In the genomic region with DNA sequence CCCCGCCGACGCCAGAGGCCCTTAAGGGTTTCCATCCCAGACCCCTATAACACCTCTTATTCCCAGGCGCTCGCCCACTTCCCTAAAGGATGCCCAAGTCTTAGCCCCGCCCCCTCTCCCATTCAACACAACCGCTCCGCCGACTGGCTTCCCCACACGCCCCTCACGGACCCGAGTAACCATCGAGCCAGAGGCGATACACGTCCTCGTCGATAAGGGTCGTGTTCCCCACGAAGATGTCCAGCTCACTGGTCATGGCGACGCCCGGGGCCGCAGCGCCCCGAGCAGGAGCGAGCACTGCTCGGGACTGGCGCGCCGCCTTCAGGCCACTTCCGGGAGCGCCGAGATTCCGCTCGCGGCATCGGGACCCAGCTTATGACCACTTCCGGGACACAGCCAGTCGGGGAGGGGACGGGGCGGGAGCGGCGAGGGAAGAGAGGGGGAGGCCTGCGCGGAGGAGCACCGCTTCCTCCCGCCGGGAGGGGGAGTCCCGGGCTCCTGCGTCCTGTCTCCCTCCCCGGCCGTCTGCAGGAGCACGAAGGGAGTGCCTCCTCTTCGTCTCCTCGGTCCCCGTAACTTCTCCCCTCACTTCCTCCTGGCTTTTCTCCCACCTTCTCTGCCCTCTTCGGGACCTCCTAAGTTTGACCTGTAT, we compare ENCODE assay signal across 8 cellular contexts. TPM values are rescaled to one million over a fixed set of nuclear protein-coding genes. Genes with fewer than 3 reads are reported as not detected.
A peak's percentile ranks its signal among the peaks of the same experiment; 100 is the strongest.
DNase-seq lines count a peak whose midpoint lies in the region; ATAC-seq, FAIRE-seq and TF ChIP-seq lines count a peak whose summit lies in the region.

A gene (minus strand): TSS at position 309 of the 652 bp plus-strand sequence. CDS start 53 bp downstream, at position 256.

- TF ChIP-seq POLR2A in IMR-90 (IDR thresholded peaks at IDR 0.05; ENCODE audit: low read depth, low read length) = peak; percentile 65
- peak; percentile 99 for TF ChIP-seq POLR2A in endothelial cell of umbilical vein (IDR thresholded peaks at IDR 0.05; ENCODE audit: low read depth, low read length)

- H3K18ac ChIP-seq in IMR-90 (ENCODE audit: low read depth, low read length) = peak within 1 kb of the TSS; percentile 70

- H3K4ac ChIP-seq in IMR-90 (ENCODE audit: low read depth, low read length) = peak within 1 kb of the TSS; percentile 98

- peak within 1 kb of the TSS; percentile 99 for H2AFZ ChIP-seq in IMR-90 (replicated peaks; ENCODE audit: low read length, poor library complexity)
- H2AFZ ChIP-seq in OCI-LY3 (ENCODE audit: low read depth, low read length) = peak within 1 kb of the TSS; percentile 85
- peak within 1 kb of the TSS; percentile 40 for H2AFZ ChIP-seq in endothelial cell of umbilical vein (ENCODE audit: low read depth, low read length)

- peak; percentile 97 for DNase-seq in COLO668 (lab: John Stamatoyannopoulos, UW; ENCODE audit: unreplicated experiment)
- peak; percentile 96 for DNase-seq in IMR-90
- DNase-seq in activated CD8-positive, alpha-beta memory T cell treated with anti-CD3 and anti-CD28 coated beads, Interleukin-2, amount 50 U/mL, for 48 hours = peak; percentile 97
- DNase-seq in endothelial cell of umbilical vein (ENCODE audit: low read depth, low spot score) = peak; percentile 97
- DNase-seq in middle frontal gyrus (ENCODE audit: extremely low spot score, low spot score) = peak; percentile 94
- DNase-seq in stimulated activated CD8-positive, alpha-beta memory T cell treated with anti-CD3 and anti-CD28 coated beads, Interleukin-2, amount 100 ng/mL, for 1 hour (ENCODE audit: low read depth in 2 of 2) = peak; percentile 89 to 93

- intact Hi-C loops in IMR-90 (cut with micrococcal nuclease) = loop anchor here (1.0 to 2.0 kb wide), 4 partner anchors 31 to 101 kb away; a partner anchor contains a TSS
- intact Hi-C loops in endothelial cell of umbilical vein (cut with micrococcal nuclease) = loop anchor here (1.0 to 5.0 kb wide), 7 partner anchors 15 to 177 kb away; a partner anchor contains a TSS

- TF ChIP-seq CTCF in IMR-90 (conservative IDR thresholded peaks at IDR 0.05; ENCODE audit: low read depth, low read length) (peak; percentile 83), OCI-LY3 (IDR thresholded peaks at IDR 0.05; ENCODE audit: low read depth, low read length) (peak; percentile 76), endothelial cell of umbilical vein (IDR thresholded peaks at IDR 0.05; ENCODE audit: extremely low read depth in 1 of 2, insufficient read depth in 1 of 2, low read depth in 1 of 2, low read length in 2 of 2) (peak; percentile 80 to 91)

- peak within 1 kb of the TSS; percentile 98 for H2AK9ac ChIP-seq in IMR-90 (replicated peaks; ENCODE audit: low read depth, low read length, poor library complexity)

- H3K9ac ChIP-seq in IMR-90 (ENCODE audit: low read depth, low read length) = peak within 1 kb of the TSS; percentile 78
- peak within 1 kb of the TSS; percentile 88 for H3K9ac ChIP-seq in OCI-LY3 (ENCODE audit: low read length)
- peak within 1 kb of the TSS; percentile 71 for H3K9ac ChIP-seq in endothelial cell of umbilical vein (replicated peaks; ENCODE audit: extremely low read depth, insufficient read depth, low read length)

- H3K27ac ChIP-seq in IMR-90 (ENCODE audit: insufficient read depth, low read length) (peak within 1 kb of the TSS; percentile 93), OCI-LY3 (ENCODE audit: low read length) (peak within 1 kb of the TSS; percentile 82), endothelial cell of umbilical vein (ENCODE audit: insufficient read depth, low read depth, low read length) (peak within 1 kb of the TSS; percentile 99)

- ATAC-seq in GM21390 (IDR thresholded peaks at IDR 0.05; ENCODE audit: unreplicated experiment) (peak; percentile 40), IMR-90 (ENCODE audit: low read depth) (peak; percentile 67)

- peak within 1 kb of the TSS; percentile 95 for H4K91ac ChIP-seq in IMR-90 (ENCODE audit: insufficient read depth, low read depth, low read length)

- H3K4me1 ChIP-seq in IMR-90 (ENCODE audit: control insufficient read depth, insufficient read depth, low read length) = peaks cover 17% of the 10 kb centered on the region
- H3K4me1 ChIP-seq in OCI-LY3 (ENCODE audit: low read length) = peaks cover 33% of the 10 kb centered on the region
- peaks cover 43% of the 10 kb centered on the region for H3K4me1 ChIP-seq in endothelial cell of umbilical vein (ENCODE audit: control insufficient read depth, extremely low read depth, insufficient read depth, low read length)

- H3K56ac ChIP-seq in IMR-90 (ENCODE audit: extremely low read depth, insufficient read depth, low read length) = peak within 1 kb of the TSS; percentile 96

- CTCF ChIA-PET in IMR-90 (lab: Yijun Ruan, JAX) = interaction anchor here (0.7 to 2.1 kb wide), 18 partner anchors 9 to 176 kb away, joined by 3 to 8 read pairs (median 4); a partner anchor contains a TSS
- CTCF ChIA-PET in endothelial cell of umbilical vein (lab: Charles Lee) = interaction anchor here (0.6 to 6.7 kb wide), 45 partner anchors 9 to 1116 kb away, joined by 3 to 75 read pairs (median 5); a partner anchor contains a TSS

- peak; percentile 98 for FAIRE-seq in endothelial cell of umbilical vein (lab: Jason Lieb, UNC)

- H3K4me3 ChIP-seq in IMR-90 (ENCODE audit: insufficient read depth, low read depth, low read length) = peak within 1 kb of the TSS; percentile 81
- H3K4me3 ChIP-seq in OCI-LY3 (ENCODE audit: low read length) = peak within 1 kb of the TSS; percentile 92
- peak within 1 kb of the TSS; percentile 34 to 66 (median 64) for H3K4me3 ChIP-seq in endothelial cell of umbilical vein (replicated peaks in 1 of 3; ENCODE audit: insufficient read depth in 1 of 3, low read depth in 1 of 3, low read length in 3 of 3)

- H4K5ac ChIP-seq in IMR-90 (ENCODE audit: low read depth, low read length) = peak within 1 kb of the TSS; percentile 78

- dilution Hi-C loops in IMR-90 (cut with HindIII; ENCODE audit: low sequenced_read_pairs, unreplicated experiment) (no loop called here), endothelial cell of umbilical vein (cut with MboI; ENCODE audit: extremely low pct_ligation_motif_present, low sequenced_read_pairs) (no loop called here)

- no peak; the same call in none of the 2 replicates for TF ChIP-seq RAD21 in IMR-90 (IDR thresholded peaks at IDR 0.05; ENCODE audit: low read length)

- peak within 1 kb of the TSS; percentile 99 for H3K23ac ChIP-seq in IMR-90 (ENCODE audit: low read depth, low read length)

- BruUV-seq in IMR-90 (replicated peaks; lab: Mats Ljungman, UMichigan) (no TSS peak), endothelial cell of umbilical vein (replicated peaks; lab: Mats Ljungman, UMichigan) (no TSS peak)

- H2BK20ac ChIP-seq in IMR-90 (ENCODE audit: low read depth, low read length) = peak within 1 kb of the TSS; percentile 5; the same call in 1 of the 2 replicates

- H3K27me3 ChIP-seq in IMR-90 (ENCODE audit: control insufficient read depth, insufficient read depth, low read length) (no peaks in the 10 kb centered on the region), OCI-LY3 (ENCODE audit: low read depth, low read length) (no peaks in the 10 kb centered on the region), endothelial cell of umbilical vein (ENCODE audit: control insufficient read depth in 2 of 2, insufficient read depth in 2 of 2, low read length in 2 of 2) (no peaks in the 10 kb centered on the region)

- peak within 1 kb of the TSS; percentile 99 for H3K14ac ChIP-seq in IMR-90 (replicated peaks; ENCODE audit: low read depth, low read length)

- H3K9me1 ChIP-seq in IMR-90 (ENCODE audit: insufficient read depth, low read length) = no peaks in the 10 kb centered on the region
- no peaks in the 10 kb centered on the region for H3K9me1 ChIP-seq in endothelial cell of umbilical vein (replicated peaks; ENCODE audit: control insufficient read depth, extremely low read depth, insufficient read depth, low read length)

- peak within 1 kb of the TSS; percentile 87 for H2BK120ac ChIP-seq in IMR-90 (ENCODE audit: low read depth, low read length)

- H4K20me1 ChIP-seq in IMR-90 (ENCODE audit: insufficient read depth, low read length) (peaks cover 49% of the 10 kb centered on the region), OCI-LY3 (ENCODE audit: insufficient read depth, low read length) (peaks cover 12% of the 10 kb centered on the region; the same call in 1 of the 2 replicates), endothelial cell of umbilical vein (replicated peaks; ENCODE audit: control insufficient read depth, extremely low read depth, insufficient read depth, low read length) (no peaks in the 10 kb centered on the region)

- no peaks in the 10 kb centered on the region for H3K9me3 ChIP-seq in IMR-90 (ENCODE audit: control insufficient read depth, insufficient read depth, low read length)
- no peaks in the 10 kb centered on the region for H3K9me3 ChIP-seq in OCI-LY3 (ENCODE audit: insufficient read depth, low read length)
- H3K9me3 ChIP-seq in endothelial cell of umbilical vein (replicated peaks; ENCODE audit: control insufficient read depth, insufficient read depth, low read length) = no peaks in the 10 kb centered on the region

- H4K8ac ChIP-seq in IMR-90 (ENCODE audit: low read depth in 2 of 2, low read length in 2 of 2) = peak within 1 kb of the TSS; percentile 74 to 98

- in situ Hi-C loops in IMR-90 (cut with MboI; ENCODE audit: low sequenced_read_pairs) = no loop called here

- H3K79me1 ChIP-seq in IMR-90 (ENCODE audit: low read depth in 1 of 2, low read length in 2 of 2) = peaks cover 9 to 70% of the 10 kb centered on the region in 2 experiments

- peak within 1 kb of the TSS; percentile 91 for H3K4me2 ChIP-seq in IMR-90 (ENCODE audit: low read depth, low read length)
- H3K4me2 ChIP-seq in OCI-LY3 (ENCODE audit: low read length) = peak within 1 kb of the TSS; percentile 97
- peak within 1 kb of the TSS; percentile 62 for H3K4me2 ChIP-seq in endothelial cell of umbilical vein (ENCODE audit: insufficient read depth, low read length)

- peak within 1 kb of the TSS; percentile 87 for H2BK5ac ChIP-seq in IMR-90 (ENCODE audit: low read depth, low read length, poor library complexity, severe bottlenecking)

- 0% methylated on average over 14 of the region's 57 CpGs; no CpG with 5 or more reads in 1 of the 2 experiments for WGBS in IMR-90 (ENCODE audit: extremely low coverage in 2 of 2, insufficient read length in 1 of 2), 2 experiments

- H2AK5ac ChIP-seq in IMR-90 (ENCODE audit: low read depth, low read length) = peak within 1 kb of the TSS; percentile 90

- POLR2A ChIA-PET in IMR-90 (lab: Charles Lee; ENCODE audit: unreplicated experiment) = interaction anchor here (0.5 to 4.4 kb wide), 8 partner anchors 8 to 1110 kb away, joined by 3 to 20 read pairs (median 6); a partner anchor contains a TSS
- POLR2A ChIA-PET in endothelial cell of umbilical vein (lab: Charles Lee) = interaction anchor here (0.6 to 6.7 kb wide), 8 partner anchors 10 to 193 kb away, joined by 3 to 67 read pairs (median 4); a partner anchor contains a TSS

- peak within 1 kb of the TSS; percentile 65; the same call in 1 of the 3 replicates for H2BK15ac ChIP-seq in IMR-90 (ENCODE audit: low read depth, low read length)

- H3K36me3 ChIP-seq in IMR-90 (ENCODE audit: control insufficient read depth, insufficient read depth, low read length) (peaks cover 42% of the 10 kb centered on the region), OCI-LY3 (replicated peaks; ENCODE audit: low read depth, low read length) (peaks cover 28% of the 10 kb centered on the region), endothelial cell of umbilical vein (ENCODE audit: control insufficient read depth in 2 of 2, extremely low read depth in 1 of 2, insufficient read depth in 2 of 2, low read length in 2 of 2) (peaks cover 4 to 19% of the 10 kb centered on the region in 2 experiments)

- peaks cover 37% of the 10 kb centered on the region for H3K79me2 ChIP-seq in OCI-LY3 (ENCODE audit: low read length)
- H3K79me2 ChIP-seq in endothelial cell of umbilical vein (ENCODE audit: control insufficient read depth, insufficient read depth, low read length) = peaks cover 37% of the 10 kb centered on the region

RNA-seq across cellular contexts. Expression of the gene that starts here (rescaled TPM):
- 119 and 182 TPM in 2 replicates for total RNA-seq in IMR-90 (2012; rRNA removed)
- polyA plus RNA-seq in IMR-90 (2012; rRNA removed) = 141 and 163 TPM in 2 replicates
- 98.5 and 183 TPM in 2 replicates for polyA plus RNA-seq in IMR-90 (2012; cell fraction: cytosol; rRNA removed)
- 96.1 and 215 TPM in 2 replicates for polyA plus RNA-seq in IMR-90 (2012; cell fraction: nucleus; rRNA removed; ENCODE audit: low replicate concordance)
- 88.5 and 105 TPM in 2 replicates for total RNA-seq in endothelial cell of umbilical vein
- 162 and 210 TPM in 2 replicates for polyA plus RNA-seq in endothelial cell of umbilical vein
- polyA plus RNA-seq in endothelial cell of umbilical vein (2011; cell fraction: cytosol; rRNA removed) = 118 and 132 TPM in 2 replicates
- 84.3 and 107 TPM in 2 replicates for polyA plus RNA-seq in endothelial cell of umbilical vein (2011; cell fraction: nucleus; rRNA removed)
- polyA plus RNA-seq in endothelial cell of umbilical vein (2012) = 120 and 137 TPM in 2 replicates
- 97.2 and 126 TPM in 2 replicates for polyA minus RNA-seq in endothelial cell of umbilical vein
- 180 TPM for polyA minus RNA-seq in endothelial cell of umbilical vein (2011; cell fraction: cytosol; rRNA and poly(A)+ RNA removed)
- 40.7 and 42.2 TPM in 2 replicates for polyA minus RNA-seq in endothelial cell of umbilical vein (2011; cell fraction: nucleus; rRNA and poly(A)+ RNA removed)

Comparison
In these comparisons a context has a peak if more than half of its experiments do, and no peak if none do; other contexts are left out.
1. Peak in every context shown above with its lines: DNase-seq, ATAC-seq, H3K4me3 ChIP-seq and H3K27ac ChIP-seq.
2. H2AFZ ChIP-seq: peak in every context shown above with its lines; median percentile 99 in IMR-90; 85 in OCI-LY3; 40 in endothelial cell of umbilical vein.